Comparison of ENCODE assay signal across 2 cellular contexts in the genomic region with DNA sequence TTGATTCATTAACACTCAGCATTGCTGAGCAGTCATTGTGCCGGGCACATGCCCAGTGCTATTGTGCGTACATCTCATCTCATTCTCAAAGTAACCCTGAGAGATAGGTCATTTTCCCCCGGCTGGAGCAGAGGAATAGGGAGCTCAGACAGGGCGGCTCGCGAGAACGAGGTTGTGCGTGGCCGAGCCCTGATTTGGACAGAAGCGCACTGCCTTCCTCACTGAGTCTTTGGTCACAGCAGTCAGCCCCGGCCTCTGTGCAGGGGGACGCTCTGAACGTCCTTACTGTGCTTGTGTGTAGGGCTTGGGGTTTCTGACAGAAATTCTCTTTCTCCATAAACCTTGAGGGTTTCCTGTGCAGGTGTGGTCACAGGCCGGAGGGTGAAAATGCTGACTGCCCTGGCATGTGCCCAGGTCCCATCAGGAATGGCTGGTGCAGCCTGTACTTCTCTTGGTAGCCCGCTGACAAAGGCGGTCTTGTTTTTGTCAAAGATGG.
A peak's percentile ranks its signal among the peaks of the same experiment; 100 is the strongest.
TF ChIP-seq lines count a peak whose summit lies in the region.

No MANE protein-coding gene starts in this region.

TF ChIP-seq in GM23338, 12 proteins besides CTCF, POLR2A, EP300 and RAD21 (continues in another document):
- no peak for TF ChIP-seq EZH2phosphoT487 (IDR thresholded peaks at IDR 0.05; ENCODE audit: unreplicated experiment)
- no peak for TF ChIP-seq ZNF331 (CRISPR knock-in tag; IDR thresholded peaks at IDR 0.05; ENCODE audit: low read depth)
- no peak for TF ChIP-seq ZNF114 (CRISPR knock-in tag; IDR thresholded peaks at IDR 0.05)
- TF ChIP-seq, protein P1, sequence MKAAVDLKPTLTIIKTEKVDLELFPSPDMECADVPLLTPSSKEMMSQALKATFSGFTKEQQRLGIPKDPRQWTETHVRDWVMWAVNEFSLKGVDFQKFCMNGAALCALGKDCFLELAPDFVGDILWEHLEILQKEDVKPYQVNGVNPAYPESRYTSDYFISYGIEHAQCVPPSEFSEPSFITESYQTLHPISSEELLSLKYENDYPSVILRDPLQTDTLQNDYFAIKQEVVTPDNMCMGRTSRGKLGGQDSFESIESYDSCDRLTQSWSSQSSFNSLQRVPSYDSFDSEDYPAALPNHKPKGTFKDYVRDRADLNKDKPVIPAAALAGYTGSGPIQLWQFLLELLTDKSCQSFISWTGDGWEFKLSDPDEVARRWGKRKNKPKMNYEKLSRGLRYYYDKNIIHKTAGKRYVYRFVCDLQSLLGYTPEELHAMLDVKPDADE (IDR thresholded peaks at IDR 0.05), result no peak
- TF ChIP-seq, protein P2, sequence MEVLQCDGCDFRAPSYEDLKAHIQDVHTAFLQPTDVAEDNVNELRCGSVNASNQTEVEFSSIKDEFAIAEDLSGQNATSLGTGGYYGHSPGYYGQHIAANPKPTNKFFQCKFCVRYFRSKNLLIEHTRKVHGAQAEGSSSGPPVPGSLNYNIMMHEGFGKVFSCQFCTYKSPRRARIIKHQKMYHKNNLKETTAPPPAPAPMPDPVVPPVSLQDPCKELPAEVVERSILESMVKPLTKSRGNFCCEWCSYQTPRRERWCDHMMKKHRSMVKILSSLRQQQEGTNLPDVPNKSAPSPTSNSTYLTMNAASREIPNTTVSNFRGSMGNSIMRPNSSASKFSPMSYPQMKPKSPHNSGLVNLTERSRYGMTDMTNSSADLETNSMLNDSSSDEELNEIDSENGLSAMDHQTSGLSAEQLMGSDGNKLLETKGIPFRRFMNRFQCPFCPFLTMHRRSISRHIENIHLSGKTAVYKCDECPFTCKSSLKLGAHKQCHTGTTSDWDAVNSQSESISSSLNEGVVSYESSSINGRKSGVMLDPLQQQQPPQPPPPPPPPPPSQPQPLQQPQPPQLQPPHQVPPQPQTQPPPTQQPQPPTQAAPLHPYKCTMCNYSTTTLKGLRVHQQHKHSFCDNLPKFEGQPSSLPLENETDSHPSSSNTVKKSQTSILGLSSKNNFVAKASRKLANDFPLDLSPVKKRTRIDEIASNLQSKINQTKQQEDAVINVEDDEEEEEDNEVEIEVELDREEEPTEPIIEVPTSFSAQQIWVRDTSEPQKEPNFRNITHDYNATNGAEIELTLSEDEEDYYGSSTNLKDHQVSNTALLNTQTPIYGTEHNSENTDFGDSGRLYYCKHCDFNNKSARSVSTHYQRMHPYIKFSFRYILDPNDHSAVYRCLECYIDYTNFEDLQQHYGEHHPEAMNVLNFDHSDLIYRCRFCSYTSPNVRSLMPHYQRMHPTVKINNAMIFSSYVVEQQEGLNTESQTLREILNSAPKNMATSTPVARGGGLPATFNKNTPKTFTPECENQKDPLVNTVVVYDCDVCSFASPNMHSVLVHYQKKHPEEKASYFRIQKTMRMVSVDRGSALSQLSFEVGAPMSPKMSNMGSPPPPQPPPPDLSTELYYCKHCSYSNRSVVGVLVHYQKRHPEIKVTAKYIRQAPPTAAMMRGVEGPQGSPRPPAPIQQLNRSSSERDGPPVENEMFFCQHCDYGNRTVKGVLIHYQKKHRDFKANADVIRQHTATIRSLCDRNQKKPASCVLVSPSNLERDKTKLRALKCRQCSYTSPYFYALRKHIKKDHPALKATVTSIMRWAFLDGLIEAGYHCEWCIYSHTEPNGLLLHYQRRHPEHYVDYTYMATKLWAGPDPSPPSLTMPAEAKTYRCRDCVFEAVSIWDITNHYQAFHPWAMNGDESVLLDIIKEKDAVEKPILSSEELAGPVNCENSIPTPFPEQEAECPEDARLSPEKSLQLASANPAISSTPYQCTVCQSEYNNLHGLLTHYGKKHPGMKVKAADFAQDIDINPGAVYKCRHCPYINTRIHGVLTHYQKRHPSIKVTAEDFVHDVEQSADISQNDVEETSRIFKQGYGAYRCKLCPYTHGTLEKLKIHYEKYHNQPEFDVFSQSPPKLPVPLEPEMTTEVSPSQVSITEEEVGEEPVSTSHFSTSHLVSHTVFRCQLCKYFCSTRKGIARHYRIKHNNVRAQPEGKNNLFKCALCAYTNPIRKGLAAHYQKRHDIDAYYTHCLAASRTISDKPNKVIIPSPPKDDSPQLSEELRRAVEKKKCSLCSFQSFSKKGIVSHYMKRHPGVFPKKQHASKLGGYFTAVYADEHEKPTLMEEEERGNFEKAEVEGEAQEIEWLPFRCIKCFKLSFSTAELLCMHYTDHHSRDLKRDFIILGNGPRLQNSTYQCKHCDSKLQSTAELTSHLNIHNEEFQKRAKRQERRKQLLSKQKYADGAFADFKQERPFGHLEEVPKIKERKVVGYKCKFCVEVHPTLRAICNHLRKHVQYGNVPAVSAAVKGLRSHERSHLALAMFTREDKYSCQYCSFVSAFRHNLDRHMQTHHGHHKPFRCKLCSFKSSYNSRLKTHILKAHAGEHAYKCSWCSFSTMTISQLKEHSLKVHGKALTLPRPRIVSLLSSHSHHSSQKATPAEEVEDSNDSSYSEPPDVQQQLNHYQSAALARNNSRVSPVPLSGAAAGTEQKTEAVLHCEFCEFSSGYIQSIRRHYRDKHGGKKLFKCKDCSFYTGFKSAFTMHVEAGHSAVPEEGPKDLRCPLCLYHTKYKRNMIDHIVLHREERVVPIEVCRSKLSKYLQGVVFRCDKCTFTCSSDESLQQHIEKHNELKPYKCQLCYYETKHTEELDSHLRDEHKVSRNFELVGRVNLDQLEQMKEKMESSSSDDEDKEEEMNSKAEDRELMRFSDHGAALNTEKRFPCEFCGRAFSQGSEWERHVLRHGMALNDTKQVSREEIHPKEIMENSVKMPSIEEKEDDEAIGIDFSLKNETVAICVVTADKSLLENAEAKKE (CRISPR knock-in tag; IDR thresholded peaks at IDR 0.05), result no peak
- TF ChIP-seq POLR2AphosphoS5 (IDR thresholded peaks at IDR 0.05; ENCODE audit: low read depth), result no peak
- no peak for TF ChIP-seq NANOG (IDR thresholded peaks at IDR 0.05; ENCODE audit: borderline replicate concordance)
- no peak for TF ChIP-seq STAT1 (IDR thresholded peaks at IDR 0.05; ENCODE audit: unreplicated experiment)
- TF ChIP-seq EZH2 (IDR thresholded peaks at IDR 0.05; ENCODE audit: low read depth, unreplicated experiment), result no peak
- TF ChIP-seq CREB1 (CRISPR knock-in tag; IDR thresholded peaks at IDR 0.05; ENCODE audit: low read depth), result no peak

TF ChIP-seq in GM12878, 131 proteins besides CTCF, POLR2A, EP300 and RAD21:
- TF ChIP-seq CBFB (IDR thresholded peaks at IDR 0.05; ENCODE audit: low read depth) (no peak), RBBP5 (conservative IDR thresholded peaks at IDR 0.05) (no peak), SMAD5 (IDR thresholded peaks at IDR 0.05; ENCODE audit: low read depth) (no peak), ASH2L (IDR thresholded peaks at IDR 0.05; ENCODE audit: borderline replicate concordance, low read depth) (no peak), SIX5 (IDR thresholded peaks at IDR 0.05; ENCODE audit: low read depth, low read length, severe bottlenecking) (no peak), TCF12 (IDR thresholded peaks at IDR 0.05; ENCODE audit: low read depth, low read length) (no peak)
- TF ChIP-seq, protein P3, sequence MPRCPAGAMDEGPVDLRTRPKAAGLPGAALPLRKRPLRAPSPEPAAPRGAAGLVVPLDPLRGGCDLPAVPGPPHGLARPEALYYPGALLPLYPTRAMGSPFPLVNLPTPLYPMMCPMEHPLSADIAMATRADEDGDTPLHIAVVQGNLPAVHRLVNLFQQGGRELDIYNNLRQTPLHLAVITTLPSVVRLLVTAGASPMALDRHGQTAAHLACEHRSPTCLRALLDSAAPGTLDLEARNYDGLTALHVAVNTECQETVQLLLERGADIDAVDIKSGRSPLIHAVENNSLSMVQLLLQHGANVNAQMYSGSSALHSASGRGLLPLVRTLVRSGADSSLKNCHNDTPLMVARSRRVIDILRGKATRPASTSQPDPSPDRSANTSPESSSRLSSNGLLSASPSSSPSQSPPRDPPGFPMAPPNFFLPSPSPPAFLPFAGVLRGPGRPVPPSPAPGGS (IDR thresholded peaks at IDR 0.05; ENCODE audit: borderline replicate concordance, insufficient read depth, low read depth, low read length, poor library complexity, severe bottlenecking), result peak; percentile 63
